In the genomic region with DNA sequence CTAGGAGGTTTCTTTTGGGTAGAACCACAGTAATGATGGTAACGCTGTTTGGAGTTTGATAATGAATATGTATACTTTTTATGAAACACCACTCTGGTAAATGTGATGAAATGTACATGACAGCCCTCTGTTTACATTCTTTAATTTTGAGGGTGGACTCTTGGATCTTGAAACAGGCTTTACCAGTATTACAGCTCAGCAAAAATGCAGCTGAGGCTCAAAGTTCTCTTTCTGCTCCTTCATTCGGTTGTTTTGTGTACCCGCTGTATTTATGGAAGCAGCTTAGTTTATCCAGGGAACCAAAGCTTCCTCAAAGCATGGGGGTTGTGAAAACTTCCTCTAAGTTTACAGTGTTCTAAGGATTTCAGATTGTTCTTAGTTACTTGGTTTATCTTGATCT, we compare ENCODE assay signal across 1 cellular context.
A peak's percentile ranks its signal among the peaks of the same experiment; 100 is the strongest.
TF ChIP-seq lines count a peak whose summit lies in the region.

No MANE protein-coding gene starts in this region.

TF ChIP-seq in HepG2, 621 proteins besides CTCF, POLR2A, EP300 and RAD21 (continued from another document and continues in another):
- TF ChIP-seq, protein P1, sequence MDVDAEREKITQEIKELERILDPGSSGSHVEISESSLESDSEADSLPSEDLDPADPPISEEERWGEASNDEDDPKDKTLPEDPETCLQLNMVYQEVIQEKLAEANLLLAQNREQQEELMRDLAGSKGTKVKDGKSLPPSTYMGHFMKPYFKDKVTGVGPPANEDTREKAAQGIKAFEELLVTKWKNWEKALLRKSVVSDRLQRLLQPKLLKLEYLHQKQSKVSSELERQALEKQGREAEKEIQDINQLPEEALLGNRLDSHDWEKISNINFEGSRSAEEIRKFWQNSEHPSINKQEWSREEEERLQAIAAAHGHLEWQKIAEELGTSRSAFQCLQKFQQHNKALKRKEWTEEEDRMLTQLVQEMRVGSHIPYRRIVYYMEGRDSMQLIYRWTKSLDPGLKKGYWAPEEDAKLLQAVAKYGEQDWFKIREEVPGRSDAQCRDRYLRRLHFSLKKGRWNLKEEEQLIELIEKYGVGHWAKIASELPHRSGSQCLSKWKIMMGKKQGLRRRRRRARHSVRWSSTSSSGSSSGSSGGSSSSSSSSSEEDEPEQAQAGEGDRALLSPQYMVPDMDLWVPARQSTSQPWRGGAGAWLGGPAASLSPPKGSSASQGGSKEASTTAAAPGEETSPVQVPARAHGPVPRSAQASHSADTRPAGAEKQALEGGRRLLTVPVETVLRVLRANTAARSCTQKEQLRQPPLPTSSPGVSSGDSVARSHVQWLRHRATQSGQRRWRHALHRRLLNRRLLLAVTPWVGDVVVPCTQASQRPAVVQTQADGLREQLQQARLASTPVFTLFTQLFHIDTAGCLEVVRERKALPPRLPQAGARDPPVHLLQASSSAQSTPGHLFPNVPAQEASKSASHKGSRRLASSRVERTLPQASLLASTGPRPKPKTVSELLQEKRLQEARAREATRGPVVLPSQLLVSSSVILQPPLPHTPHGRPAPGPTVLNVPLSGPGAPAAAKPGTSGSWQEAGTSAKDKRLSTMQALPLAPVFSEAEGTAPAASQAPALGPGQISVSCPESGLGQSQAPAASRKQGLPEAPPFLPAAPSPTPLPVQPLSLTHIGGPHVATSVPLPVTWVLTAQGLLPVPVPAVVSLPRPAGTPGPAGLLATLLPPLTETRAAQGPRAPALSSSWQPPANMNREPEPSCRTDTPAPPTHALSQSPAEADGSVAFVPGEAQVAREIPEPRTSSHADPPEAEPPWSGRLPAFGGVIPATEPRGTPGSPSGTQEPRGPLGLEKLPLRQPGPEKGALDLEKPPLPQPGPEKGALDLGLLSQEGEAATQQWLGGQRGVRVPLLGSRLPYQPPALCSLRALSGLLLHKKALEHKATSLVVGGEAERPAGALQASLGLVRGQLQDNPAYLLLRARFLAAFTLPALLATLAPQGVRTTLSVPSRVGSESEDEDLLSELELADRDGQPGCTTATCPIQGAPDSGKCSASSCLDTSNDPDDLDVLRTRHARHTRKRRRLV (CRISPR knock-in tag; IDR thresholded peaks at IDR 0.05), result no peak
- TF ChIP-seq ZNF10 (CRISPR knock-in tag; IDR thresholded peaks at IDR 0.05; ENCODE audit: borderline replicate concordance, low read depth) (no peak), ZNF496 (CRISPR knock-in tag; IDR thresholded peaks at IDR 0.05; ENCODE audit: insufficient replicate concordance) (no peak), ZC3H13 (CRISPR knock-in tag; IDR thresholded peaks at IDR 0.05) (no peak), ATRX (CRISPR knock-in tag; IDR thresholded peaks at IDR 0.05; ENCODE audit: borderline replicate concordance) (no peak), PBX3 (CRISPR knock-in tag; IDR thresholded peaks at IDR 0.05; ENCODE audit: borderline replicate concordance) (no peak), MYC (CRISPR knock-in tag; IDR thresholded peaks at IDR 0.05; ENCODE audit: borderline replicate concordance) (no peak), MXI1 (IDR thresholded peaks at IDR 0.05; ENCODE audit: borderline replicate concordance, low read depth, low read length) (peak; percentile 42; the same call in 1 of the 3 replicates), ZNF773 (CRISPR knock-in tag; IDR thresholded peaks at IDR 0.05; ENCODE audit: borderline replicate concordance) (no peak), HNRNPK (IDR thresholded peaks at IDR 0.05; ENCODE audit: low read depth, low read length, poor library complexity, severe bottlenecking) (no peak), SOX13 (IDR thresholded peaks at IDR 0.05) (peak; percentile 57; the same call in 1 of the 2 replicates), SOX13 (CRISPR knock-in tag; conservative IDR thresholded peaks at IDR 0.05 in 1 of 2, IDR thresholded peaks at IDR 0.05 in 1 of 2) (peak in 1 of 2 experiments; percentile 80; a peak in 2 of 4 replicates), CHCHD3 (CRISPR knock-in tag; IDR thresholded peaks at IDR 0.05) (no peak), ETV5 (CRISPR knock-in tag; IDR thresholded peaks at IDR 0.05; ENCODE audit: borderline replicate concordance) (no peak), ZNF446 (CRISPR knock-in tag; IDR thresholded peaks at IDR 0.05) (no peak), ZNF749 (CRISPR knock-in tag; IDR thresholded peaks at IDR 0.05; ENCODE audit: borderline replicate concordance) (no peak), ZNF296 (CRISPR knock-in tag; conservative IDR thresholded peaks at IDR 0.05) (no peak), NBN (conservative IDR thresholded peaks at IDR 0.05) (no peak), ZBTB4 (CRISPR knock-in tag; IDR thresholded peaks at IDR 0.05; ENCODE audit: borderline replicate concordance) (no peak), ZNF224 (CRISPR knock-in tag; IDR thresholded peaks at IDR 0.05) (no peak), PAF1 (CRISPR knock-in tag; IDR thresholded peaks at IDR 0.05) (no peak), RFX3 (CRISPR knock-in tag; IDR thresholded peaks at IDR 0.05) (no peak), ZNF354B (CRISPR knock-in tag; IDR thresholded peaks at IDR 0.05) (no peak), RAD51 (IDR thresholded peaks at IDR 0.05; ENCODE audit: borderline replicate concordance) (no peak), ZMYM2 (CRISPR knock-in tag; IDR thresholded peaks at IDR 0.05) (no peak), GABPA (IDR thresholded peaks at IDR 0.05; ENCODE audit: low read depth, low read length) (no peak), GABPA (CRISPR knock-in tag; IDR thresholded peaks at IDR 0.05; ENCODE audit: low read depth) (peak; percentile 35; the same call in 1 of the 2 replicates), SYNCRIP (IDR thresholded peaks at IDR 0.05; ENCODE audit: insufficient read depth, low read depth, low read length) (no peak), ZFYVE20 (CRISPR knock-in tag; IDR thresholded peaks at IDR 0.05; ENCODE audit: borderline replicate concordance, low read depth) (no peak), ARNT2 (CRISPR knock-in tag; IDR thresholded peaks at IDR 0.05; ENCODE audit: low read depth) (no peak), ZNF607 (CRISPR knock-in tag; IDR thresholded peaks at IDR 0.05; ENCODE audit: borderline replicate concordance) (no peak), ZBTB25 (CRISPR knock-in tag; IDR thresholded peaks at IDR 0.05) (no peak), SNRNP70 (IDR thresholded peaks at IDR 0.05; ENCODE audit: low read depth, low read length) (no peak), JUNB (CRISPR knock-in tag; IDR thresholded peaks at IDR 0.05; ENCODE audit: borderline replicate concordance) (no peak), ZFP36 (IDR thresholded peaks at IDR 0.05; ENCODE audit: borderline replicate concordance, low read depth, low read length, partially characterized antibody) (no peak), ZNF530 (CRISPR knock-in tag; IDR thresholded peaks at IDR 0.05; ENCODE audit: low read depth) (no peak), POLR2AphosphoS5 (IDR thresholded peaks at IDR 0.05; ENCODE audit: low read depth, low read length) (no peak), ZNF275 (CRISPR knock-in tag; IDR thresholded peaks at IDR 0.05; ENCODE audit: borderline replicate concordance) (no peak), ZXDC (CRISPR knock-in tag; IDR thresholded peaks at IDR 0.05) (no peak), SALL2 (CRISPR knock-in tag; IDR thresholded peaks at IDR 0.05) (no peak), AHR (CRISPR knock-in tag; IDR thresholded peaks at IDR 0.05) (no peak), IRF1 (CRISPR knock-in tag; IDR thresholded peaks at IDR 0.05; ENCODE audit: low read depth) (no peak), SRSF4 (IDR thresholded peaks at IDR 0.05; ENCODE audit: low read depth, low read length, poor library complexity, severe bottlenecking) (no peak), ZNF619 (CRISPR knock-in tag; IDR thresholded peaks at IDR 0.05) (no peak), ZNF562 (CRISPR knock-in tag; IDR thresholded peaks at IDR 0.05; ENCODE audit: borderline replicate concordance) (no peak), FOXJ3 (CRISPR knock-in tag; IDR thresholded peaks at IDR 0.05; ENCODE audit: borderline replicate concordance) (peak; percentile 91)
- TF ChIP-seq, protein P2, sequence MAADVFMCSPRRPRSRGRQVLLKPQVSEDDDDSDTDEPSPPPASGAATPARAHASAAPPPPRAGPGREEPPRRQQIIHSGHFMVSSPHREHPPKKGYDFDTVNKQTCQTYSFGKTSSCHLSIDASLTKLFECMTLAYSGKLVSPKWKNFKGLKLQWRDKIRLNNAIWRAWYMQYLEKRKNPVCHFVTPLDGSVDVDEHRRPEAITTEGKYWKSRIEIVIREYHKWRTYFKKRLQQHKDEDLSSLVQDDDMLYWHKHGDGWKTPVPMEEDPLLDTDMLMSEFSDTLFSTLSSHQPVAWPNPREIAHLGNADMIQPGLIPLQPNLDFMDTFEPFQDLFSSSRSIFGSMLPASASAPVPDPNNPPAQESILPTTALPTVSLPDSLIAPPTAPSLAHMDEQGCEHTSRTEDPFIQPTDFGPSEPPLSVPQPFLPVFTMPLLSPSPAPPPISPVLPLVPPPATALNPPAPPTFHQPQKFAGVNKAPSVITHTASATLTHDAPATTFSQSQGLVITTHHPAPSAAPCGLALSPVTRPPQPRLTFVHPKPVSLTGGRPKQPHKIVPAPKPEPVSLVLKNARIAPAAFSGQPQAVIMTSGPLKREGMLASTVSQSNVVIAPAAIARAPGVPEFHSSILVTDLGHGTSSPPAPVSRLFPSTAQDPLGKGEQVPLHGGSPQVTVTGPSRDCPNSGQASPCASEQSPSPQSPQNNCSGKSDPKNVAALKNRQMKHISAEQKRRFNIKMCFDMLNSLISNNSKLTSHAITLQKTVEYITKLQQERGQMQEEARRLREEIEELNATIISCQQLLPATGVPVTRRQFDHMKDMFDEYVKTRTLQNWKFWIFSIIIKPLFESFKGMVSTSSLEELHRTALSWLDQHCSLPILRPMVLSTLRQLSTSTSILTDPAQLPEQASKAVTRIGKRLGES (CRISPR knock-in tag; IDR thresholded peaks at IDR 0.05; ENCODE audit: borderline replicate concordance), result no peak
